ENCODE assay signal across 8 cellular contexts in the genomic region with DNA sequence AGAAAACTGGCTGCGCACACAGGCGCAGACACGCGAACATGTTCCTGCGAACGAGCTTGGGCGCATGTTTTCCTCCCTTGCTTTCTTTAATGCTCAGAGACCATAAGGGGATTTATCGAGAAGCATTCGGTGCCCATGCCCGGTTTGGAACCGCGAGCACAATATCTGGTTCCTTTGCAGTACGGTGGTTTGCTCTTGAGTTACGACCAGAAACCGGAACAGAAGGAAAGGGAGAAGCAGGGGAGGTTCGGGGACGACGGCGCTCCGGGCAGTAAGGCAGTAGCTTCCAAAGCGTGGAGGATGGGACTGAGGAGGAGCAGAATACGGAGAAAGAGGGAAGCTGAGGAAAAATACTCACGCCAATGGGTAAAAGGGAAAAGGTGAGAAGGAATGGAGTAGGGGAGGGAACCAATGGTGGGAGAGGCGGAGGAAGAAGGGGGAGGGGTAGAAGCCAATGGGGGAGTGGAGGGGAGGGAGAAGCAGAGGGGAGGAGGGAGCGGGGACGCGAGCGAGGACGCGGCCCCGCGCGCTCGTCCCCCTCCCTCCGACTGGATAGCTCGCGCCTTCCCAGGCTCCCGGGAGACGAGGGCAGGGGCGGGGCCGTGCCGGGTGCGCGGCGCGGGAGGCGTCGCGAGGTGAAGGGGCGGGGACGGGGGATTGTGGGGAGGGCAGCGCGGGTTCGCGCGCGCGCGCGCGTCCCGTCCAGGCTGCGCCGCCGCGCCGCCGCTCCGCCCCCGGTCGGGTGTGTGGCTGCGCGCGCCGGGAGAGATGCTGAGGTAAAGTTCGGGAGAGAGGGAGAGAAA. TPM values are rescaled to one million over a fixed set of nuclear protein-coding genes. Genes with fewer than 3 reads are reported as not detected.
DNase-seq lines count a peak whose midpoint lies in the region; ATAC-seq and TF ChIP-seq lines count a peak whose summit lies in the region.

No MANE protein-coding gene starts in this region.

- ATAC-seq in GM18858 (IDR thresholded peaks at IDR 0.05; ENCODE audit: unreplicated experiment) (peak; percentile 35), HG03066 (IDR thresholded peaks at IDR 0.05; ENCODE audit: low read depth, unreplicated experiment) (peak; percentile 47)

- H3K4me3 Mint-ChIP-seq in chondrocyte (ENCODE audit: unreplicated experiment), result peak overlapping the region; percentile 98

- H3K9me3 Mint-ChIP-seq in chondrocyte (ENCODE audit: low read depth), result no peaks in the 10 kb centered on the region

- H3K36me3 Mint-ChIP-seq in chondrocyte (ENCODE audit: low read depth), result no peaks in the 10 kb centered on the region

- DNase-seq in 8988T (peak; percentile 77), NCI-H2171 (lab: John Stamatoyannopoulos, UW) (peak; percentile 99), chondrocyte (ENCODE audit: low spot score) (peak; percentile 98), kidney glomerular epithelial cell (lab: John Stamatoyannopoulos, UW) (peak; percentile 99)
- peak; percentile 78 for DNase-seq in activated CD4-positive, CD25-positive, alpha-beta regulatory T cell treated with anti-CD3 and anti-CD28 coated beads, Interleukin-2, amount 50 U/mL, for 72 hours
- DNase-seq in stimulated activated CD4-positive, alpha-beta T cell treated with anti-CD3 and anti-CD28 coated beads, Interleukin-15, amount 100 ng/mL, for 24 hours, result peak; percentile 90

- H3K27me3 Mint-ChIP-seq in chondrocyte (ENCODE audit: low read depth), result no peaks in the 10 kb centered on the region

- TF ChIP-seq CTCF in chondrocyte (IDR thresholded peaks at IDR 0.05), result no peak

- H3K27ac Mint-ChIP-seq in chondrocyte (ENCODE audit: unreplicated experiment), result peak overlapping the region; percentile 100

- peaks cover 48% of the 10 kb centered on the region for H3K4me1 Mint-ChIP-seq in chondrocyte (ENCODE audit: low read depth)

RNA-seq across cellular contexts. Expression of a gene that starts 0.6 kb away (rescaled TPM):
- 82.8 to 88.0 TPM (median 87.0 TPM) in 3 replicates for total RNA-seq in chondrocyte

Comparison
In these comparisons a context has a peak if more than half of its experiments do, and no peak if none do; other contexts are left out.
1. Peak in every context shown above with its lines: DNase-seq and ATAC-seq.